In genomic region chr2:105455488-105455991, GRCh38 we compare ENCODE assay signal across 1 cellular context.
A peak's percentile ranks its signal among the peaks of the same experiment; 100 is the strongest.
TF ChIP-seq lines count a peak whose summit lies in the region.

No MANE protein-coding gene starts in this region.

TF ChIP-seq in K562, 482 proteins besides CTCF, POLR2A, EP300 and RAD21 (continued from another document and continues in another):
- TF ChIP-seq, protein P1, sequence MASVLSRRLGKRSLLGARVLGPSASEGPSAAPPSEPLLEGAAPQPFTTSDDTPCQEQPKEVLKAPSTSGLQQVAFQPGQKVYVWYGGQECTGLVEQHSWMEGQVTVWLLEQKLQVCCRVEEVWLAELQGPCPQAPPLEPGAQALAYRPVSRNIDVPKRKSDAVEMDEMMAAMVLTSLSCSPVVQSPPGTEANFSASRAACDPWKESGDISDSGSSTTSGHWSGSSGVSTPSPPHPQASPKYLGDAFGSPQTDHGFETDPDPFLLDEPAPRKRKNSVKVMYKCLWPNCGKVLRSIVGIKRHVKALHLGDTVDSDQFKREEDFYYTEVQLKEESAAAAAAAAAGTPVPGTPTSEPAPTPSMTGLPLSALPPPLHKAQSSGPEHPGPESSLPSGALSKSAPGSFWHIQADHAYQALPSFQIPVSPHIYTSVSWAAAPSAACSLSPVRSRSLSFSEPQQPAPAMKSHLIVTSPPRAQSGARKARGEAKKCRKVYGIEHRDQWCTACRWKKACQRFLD (CRISPR knock-in tag; IDR thresholded peaks at IDR 0.05), result peak; percentile 47; the same call in 1 of the 2 replicates
- TF ChIP-seq ATF7 (IDR thresholded peaks at IDR 0.05), result peak; percentile 80
- TF ChIP-seq, protein P2, sequence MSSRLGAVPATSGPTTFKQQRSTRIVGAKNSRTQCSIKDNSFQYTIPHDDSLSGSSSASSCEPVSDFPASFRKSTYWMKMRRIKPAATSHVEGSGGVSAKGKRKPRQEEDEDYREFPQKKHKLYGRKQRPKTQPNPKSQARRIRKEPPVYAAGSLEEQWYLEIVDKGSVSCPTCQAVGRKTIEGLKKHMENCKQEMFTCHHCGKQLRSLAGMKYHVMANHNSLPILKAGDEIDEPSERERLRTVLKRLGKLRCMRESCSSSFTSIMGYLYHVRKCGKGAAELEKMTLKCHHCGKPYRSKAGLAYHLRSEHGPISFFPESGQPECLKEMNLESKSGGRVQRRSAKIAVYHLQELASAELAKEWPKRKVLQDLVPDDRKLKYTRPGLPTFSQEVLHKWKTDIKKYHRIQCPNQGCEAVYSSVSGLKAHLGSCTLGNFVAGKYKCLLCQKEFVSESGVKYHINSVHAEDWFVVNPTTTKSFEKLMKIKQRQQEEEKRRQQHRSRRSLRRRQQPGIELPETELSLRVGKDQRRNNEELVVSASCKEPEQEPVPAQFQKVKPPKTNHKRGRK (tag; IDR thresholded peaks at IDR 0.05), result 0 out of 2 replicates have a peak, but pooled peaks have one; percentile 19
- TF ChIP-seq STAT5A (IDR thresholded peaks at IDR 0.05; ENCODE audit: borderline replicate concordance, low read length), result no peak
- TF ChIP-seq DPF2 (IDR thresholded peaks at IDR 0.05), result peak; percentile 63; the same call in 1 of the 2 replicates
- peak; percentile 65; the same call in 1 of the 2 replicates for TF ChIP-seq FOXP1 (CRISPR knock-in tag; IDR thresholded peaks at IDR 0.05)
- TF ChIP-seq, protein P3, sequence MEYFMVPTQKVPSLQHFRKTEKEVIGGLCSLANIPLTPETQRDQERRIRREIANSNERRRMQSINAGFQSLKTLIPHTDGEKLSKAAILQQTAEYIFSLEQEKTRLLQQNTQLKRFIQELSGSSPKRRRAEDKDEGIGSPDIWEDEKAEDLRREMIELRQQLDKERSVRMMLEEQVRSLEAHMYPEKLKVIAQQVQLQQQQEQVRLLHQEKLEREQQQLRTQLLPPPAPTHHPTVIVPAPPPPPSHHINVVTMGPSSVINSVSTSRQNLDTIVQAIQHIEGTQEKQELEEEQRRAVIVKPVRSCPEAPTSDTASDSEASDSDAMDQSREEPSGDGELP (CRISPR knock-in tag; IDR thresholded peaks at IDR 0.05; ENCODE audit: borderline replicate concordance), result peak; percentile 90
- no peak for TF ChIP-seq RBM14 (IDR thresholded peaks at IDR 0.05; ENCODE audit: borderline replicate concordance, insufficient read depth, low read depth, low read length)
- TF ChIP-seq ZNF668 (CRISPR knock-in tag; IDR thresholded peaks at IDR 0.05), result 0 out of 2 replicates have a peak, but pooled peaks have one; percentile 32
- no peak for TF ChIP-seq RBBP5 (IDR thresholded peaks at IDR 0.05; ENCODE audit: borderline replicate concordance, insufficient read depth, low read length, poor library complexity, severe bottlenecking)
- no peak for TF ChIP-seq VEZF1 (CRISPR knock-in tag; IDR thresholded peaks at IDR 0.05)
- TF ChIP-seq TFAM (CRISPR knock-in tag; conservative IDR thresholded peaks at IDR 0.05), result no peak
- no peak for TF ChIP-seq CC2D1A (IDR thresholded peaks at IDR 0.05)
- peak; percentile 79 for TF ChIP-seq JUND (IDR thresholded peaks at IDR 0.05; ENCODE audit: borderline replicate concordance, low read depth, low read length)
- TF ChIP-seq JUND (tag; IDR thresholded peaks at IDR 0.05; ENCODE audit: borderline replicate concordance, low read depth, low read length), result peak; percentile 61; the same call in 1 of the 3 replicates
- TF ChIP-seq BRD9 (IDR thresholded peaks at IDR 0.05; ENCODE audit: low read depth, partially characterized antibody), result peak; percentile 76
- 0 out of 2 replicates have a peak, but pooled peaks have one; percentile 23 for TF ChIP-seq CREB3 (tag; conservative IDR thresholded peaks at IDR 0.05; ENCODE audit: low read depth)
- TF ChIP-seq FOXA3 (CRISPR knock-in tag; conservative IDR thresholded peaks at IDR 0.05 in 1 of 2, IDR thresholded peaks at IDR 0.05 in 1 of 2), result peak in 1 of 2 experiments; percentile 16; a peak in 1 of 4 replicates
- no peak for TF ChIP-seq ZNF79 (CRISPR knock-in tag; IDR thresholded peaks at IDR 0.05; ENCODE audit: low read depth)
- TF ChIP-seq FOXM1 (IDR thresholded peaks at IDR 0.05; ENCODE audit: low read depth), result no peak
- TF ChIP-seq FOXM1 (CRISPR knock-in tag; IDR thresholded peaks at IDR 0.05; ENCODE audit: low read depth), result no peak
- no peak for TF ChIP-seq ELF4 (CRISPR knock-in tag; IDR thresholded peaks at IDR 0.05)
- TF ChIP-seq POLR2H (tag; IDR thresholded peaks at IDR 0.05; ENCODE audit: low read depth), result peak; percentile 47; the same call in 1 of the 2 replicates
- TF ChIP-seq IRF2 (CRISPR knock-in tag; IDR thresholded peaks at IDR 0.05), result no peak
- TF ChIP-seq, protein P4, sequence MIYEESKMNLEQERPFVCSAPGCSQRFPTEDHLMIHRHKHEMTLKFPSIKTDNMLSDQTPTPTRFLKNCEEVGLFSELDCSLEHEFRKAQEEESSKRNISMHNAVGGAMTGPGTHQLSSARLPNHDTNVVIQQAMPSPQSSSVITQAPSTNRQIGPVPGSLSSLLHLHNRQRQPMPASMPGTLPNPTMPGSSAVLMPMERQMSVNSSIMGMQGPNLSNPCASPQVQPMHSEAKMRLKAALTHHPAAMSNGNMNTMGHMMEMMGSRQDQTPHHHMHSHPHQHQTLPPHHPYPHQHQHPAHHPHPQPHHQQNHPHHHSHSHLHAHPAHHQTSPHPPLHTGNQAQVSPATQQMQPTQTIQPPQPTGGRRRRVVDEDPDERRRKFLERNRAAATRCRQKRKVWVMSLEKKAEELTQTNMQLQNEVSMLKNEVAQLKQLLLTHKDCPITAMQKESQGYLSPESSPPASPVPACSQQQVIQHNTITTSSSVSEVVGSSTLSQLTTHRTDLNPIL (CRISPR knock-in tag; IDR thresholded peaks at IDR 0.05), result no peak
- peak; percentile 49; the same call in 1 of the 2 replicates for TF ChIP-seq HDAC2 (IDR thresholded peaks at IDR 0.05)
- no peak for TF ChIP-seq ETV5 (CRISPR knock-in tag; IDR thresholded peaks at IDR 0.05; ENCODE audit: low read depth)
- TF ChIP-seq AFF1 (IDR thresholded peaks at IDR 0.05; ENCODE audit: low read depth in 1 of 2, partially characterized antibody in 2 of 2), result peak in 1 of 2 experiments; percentile 41
- no peak for TF ChIP-seq HNRNPLL (IDR thresholded peaks at IDR 0.05; ENCODE audit: low read depth, low read length, poor library complexity, severe bottlenecking)
- peak; percentile 60 for TF ChIP-seq SOX6 (IDR thresholded peaks at IDR 0.05)
- no peak for TF ChIP-seq GABPB2 (CRISPR knock-in tag; conservative IDR thresholded peaks at IDR 0.05)
- TF ChIP-seq ATF4 (CRISPR knock-in tag; IDR thresholded peaks at IDR 0.05), result peak; percentile 95
- TF ChIP-seq IRF9 (tag; IDR thresholded peaks at IDR 0.05), result peak; percentile 38; the same call in 1 of the 2 replicates
